1 cellular context compared by ENCODE assay signal in the genomic region with DNA sequence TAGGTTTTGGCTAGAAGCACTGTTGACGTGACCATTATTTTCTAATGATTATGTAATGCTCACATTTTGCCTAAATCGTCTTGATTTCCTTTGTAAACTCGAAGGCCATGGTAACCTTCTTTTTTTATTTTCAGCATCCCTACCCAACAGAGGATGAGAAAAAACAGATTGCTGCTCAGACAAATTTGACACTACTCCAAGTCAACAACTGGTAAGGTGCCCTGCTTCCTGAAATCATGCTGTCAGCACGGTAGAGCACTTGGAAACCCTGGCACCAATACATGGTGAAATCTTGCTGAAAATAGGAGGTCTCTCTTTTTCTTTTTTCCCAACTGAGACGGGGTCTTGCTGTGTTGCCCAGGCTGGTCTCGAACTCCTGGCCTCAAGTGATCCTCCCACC.
TF ChIP-seq lines count a peak whose summit lies in the region.

No MANE protein-coding gene starts in this region.

TF ChIP-seq in HepG2, 621 proteins besides CTCF, POLR2A, EP300 and RAD21:
- TF ChIP-seq ZNF121 (CRISPR knock-in tag; IDR thresholded peaks at IDR 0.05), result 0 out of 2 replicates have a peak, but pooled peaks have one; percentile 11
- TF ChIP-seq, protein P1, sequence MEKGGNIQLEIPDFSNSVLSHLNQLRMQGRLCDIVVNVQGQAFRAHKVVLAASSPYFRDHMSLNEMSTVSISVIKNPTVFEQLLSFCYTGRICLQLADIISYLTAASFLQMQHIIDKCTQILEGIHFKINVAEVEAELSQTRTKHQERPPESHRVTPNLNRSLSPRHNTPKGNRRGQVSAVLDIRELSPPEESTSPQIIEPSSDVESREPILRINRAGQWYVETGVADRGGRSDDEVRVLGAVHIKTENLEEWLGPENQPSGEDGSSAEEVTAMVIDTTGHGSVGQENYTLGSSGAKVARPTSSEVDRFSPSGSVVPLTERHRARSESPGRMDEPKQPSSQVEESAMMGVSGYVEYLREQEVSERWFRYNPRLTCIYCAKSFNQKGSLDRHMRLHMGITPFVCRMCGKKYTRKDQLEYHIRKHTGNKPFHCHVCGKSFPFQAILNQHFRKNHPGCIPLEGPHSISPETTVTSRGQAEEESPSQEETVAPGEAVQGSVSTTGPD (CRISPR knock-in tag; IDR thresholded peaks at IDR 0.05), result no peak
- TF ChIP-seq ZNF598 (CRISPR knock-in tag; IDR thresholded peaks at IDR 0.05; ENCODE audit: borderline replicate concordance), result no peak
- TF ChIP-seq ZNF331 (CRISPR knock-in tag; IDR thresholded peaks at IDR 0.05), result no peak
